Comparison of ENCODE assay signal across 8 cellular contexts in genomic region chr10:22003964-22004281, GRCh38. TPM values are rescaled to one million over a fixed set of nuclear protein-coding genes. Genes with fewer than 3 reads are reported as not detected.
DNase-seq lines count a peak whose midpoint lies in the region; ATAC-seq, FAIRE-seq and TF ChIP-seq lines count a peak whose summit lies in the region.

No MANE protein-coding gene starts in this region.

- H3K27ac ChIP-seq in cardiac muscle cell, result peak overlapping the region; percentile 93
- no peak overlapping the region for H3K27ac ChIP-seq in HepG2 (ENCODE audit: extremely low read length, insufficient read depth, low read length)
- peak overlapping the region; percentile 66 for H3K27ac ChIP-seq in urinary bladder (ENCODE audit: low read depth)

- no peaks in the 10 kb centered on the region for H3K79me2 ChIP-seq in HepG2 (ENCODE audit: insufficient read depth, low read length)

- no peak for FAIRE-seq in HepG2 (lab: Jason Lieb, UNC)

- peak overlapping the region; percentile 76 for H3K27ac Mint-ChIP-seq in activated CD8-positive, alpha-beta T cell treated with anti-CD3 and anti-CD28 coated beads, Interleukin-2, amount 10 ng/mL, durations not matched to agents 7 days and 5 days

- no peak for ATAC-seq in Right ventricle myocardium superior (ENCODE audit: poor library complexity)
- ATAC-seq in activated CD8-positive, alpha-beta T cell treated with anti-CD3 and anti-CD28 coated beads, Interleukin-2, amount 10 ng/mL, durations not matched to agents 7 days and 5 days, result no peak
- no peak for ATAC-seq in HepG2
- no peak for ATAC-seq in GM21360 (IDR thresholded peaks at IDR 0.05; ENCODE audit: unreplicated experiment)

- in situ Hi-C loops in HepG2 (cut with HindIII; ENCODE audit: extremely low pct_ligation_motif_present, low pct_unique_long_range_greater_than_20kb), result loop anchor here (5.0 to 10.0 kb wide), 2 partner anchors 311 to 988 kb away; partner anchors contain the start of gene COMMD3

- H3K36me3 ChIP-seq in cardiac muscle cell, result no peaks in the 10 kb centered on the region
- no peaks in the 10 kb centered on the region for H3K36me3 ChIP-seq in HepG2 (replicated peaks in 1 of 2; ENCODE audit: control insufficient read depth in 1 of 2, insufficient read depth in 2 of 2, low read length in 2 of 2)
- H3K36me3 ChIP-seq in urinary bladder (ENCODE audit: insufficient read depth), result no peaks in the 10 kb centered on the region

- no TSS peak for BruUV-seq in HepG2 (replicated peaks; lab: Mats Ljungman, UMichigan)

- DNase-seq in cardiac muscle cell (ENCODE audit: low read depth in 1 of 2, low spot score in 1 of 2), result no peak
- no peak for DNase-seq in Right ventricle myocardium superior
- DNase-seq in activated CD8-positive, alpha-beta T cell treated with anti-CD3 and anti-CD28 coated beads, Interleukin-2, amount 10 ng/mL, durations not matched to agents 7 days and 5 days, result no peak
- no peak for DNase-seq in HepG2 (ENCODE audit: low spot score)
- DNase-seq in NCI-H1092 treated with DMSO at 0.1 percent for 48 hours (lab: John Stamatoyannopoulos, UW), result no peak
- no peak for DNase-seq in NCI-H82 (lab: John Stamatoyannopoulos, UW)

- H2AFZ ChIP-seq in HepG2 (ENCODE audit: low read length), result peak overlapping the region; percentile 86

- CTCF ChIA-PET in activated CD8-positive, alpha-beta T cell treated with anti-CD3 and anti-CD28 coated beads, Interleukin-2, amount 10 ng/mL, durations not matched to agents 7 days and 5 days (lab: Charles Lee), result interaction anchor here (0.9 to 3.2 kb wide), 9 partner anchors 11 to 651 kb away, joined by 3 to 24 read pairs (median 3); partner anchors contain the start of gene COMMD3
- CTCF ChIA-PET in HepG2 (lab: Yijun Ruan, JAX; ENCODE audit: low intra/inter-chr PET ratio, low total read pairs), result no interaction called here

- WGBS in HepG2 (ENCODE audit: low lambda C conversion rate), result 0% methylated on average over 2 of the region's 2 CpGs
- 5% methylated on average over 2 of the region's 2 CpGs for WGBS in urinary bladder

- H3K27me3 ChIP-seq in cardiac muscle cell, result no peaks in the 10 kb centered on the region
- peaks cover 0 to 6% of the 10 kb centered on the region in 2 experiments; a peak in 1 of 5 replicates for H3K27me3 ChIP-seq in HepG2 (ENCODE audit: control insufficient read depth in 1 of 2, insufficient read depth in 2 of 2, low read length in 2 of 2)

- peaks cover 7% of the 10 kb centered on the region for H3K4me1 ChIP-seq in cardiac muscle cell (ENCODE audit: low read depth)
- peaks cover 20% of the 10 kb centered on the region for H3K4me1 ChIP-seq in HepG2 (ENCODE audit: insufficient read depth, low read length)
- no peaks in the 10 kb centered on the region for H3K4me1 ChIP-seq in urinary bladder (ENCODE audit: insufficient read depth)

- peaks cover 41% of the 10 kb centered on the region for H3K4me1 Mint-ChIP-seq in activated CD8-positive, alpha-beta T cell treated with anti-CD3 and anti-CD28 coated beads, Interleukin-2, amount 10 ng/mL, durations not matched to agents 7 days and 5 days (ENCODE audit: low read depth)

- peak overlapping the region; percentile 78 for H3K4me2 ChIP-seq in HepG2 (ENCODE audit: low read depth, low read length)

- no peaks in the 10 kb centered on the region for H4K20me1 ChIP-seq in HepG2 (ENCODE audit: insufficient read depth, low read length)

- peaks cover 4% of the 10 kb centered on the region for H3K36me3 Mint-ChIP-seq in activated CD8-positive, alpha-beta T cell treated with anti-CD3 and anti-CD28 coated beads, Interleukin-2, amount 10 ng/mL, durations not matched to agents 7 days and 5 days (ENCODE audit: low read depth)

- POLR2A ChIA-PET in activated CD8-positive, alpha-beta T cell treated with anti-CD3 and anti-CD28 coated beads, Interleukin-2, amount 10 ng/mL, durations not matched to agents 7 days and 5 days (lab: Charles Lee), result interaction anchor here (0.9 to 2.4 kb wide), 5 partner anchors 226 to 985 kb away, joined by 3 to 17 read pairs (median 10); partner anchors contain the start of gene COMMD3
- POLR2A ChIA-PET in HepG2 (lab: Yijun Ruan, JAX), result interaction anchor here (0.7 to 2.5 kb wide), 3 partner anchors 312 to 478 kb away, joined by 3 to 10 read pairs (median 4); partner anchors contain the start of gene COMMD3

- no peak for TF ChIP-seq POLR2A in HepG2 (IDR thresholded peaks at IDR 0.05; ENCODE audit: insufficient read depth in 1 of 2, low read depth in 2 of 2, low read length in 2 of 2)

- H3K9me3 ChIP-seq in cardiac muscle cell (ENCODE audit: low read depth) (no peaks in the 10 kb centered on the region), HepG2 (ENCODE audit: low read length) (no peaks in the 10 kb centered on the region)

- H3K4me3 Mint-ChIP-seq in activated CD8-positive, alpha-beta T cell treated with anti-CD3 and anti-CD28 coated beads, Interleukin-2, amount 10 ng/mL, durations not matched to agents 7 days and 5 days, result peak overlapping the region; percentile 87

- H3K4me3 ChIP-seq in cardiac muscle cell (peak overlapping the region; percentile 67), HepG2 (replicated peaks in 1 of 3; ENCODE audit: insufficient read depth in 1 of 3, low read depth in 2 of 3, low read length in 3 of 3) (peak overlapping the region; percentile 48 to 93 (median 83)), urinary bladder (ENCODE audit: low read depth, low read length) (peak overlapping the region; percentile 69)

- peak overlapping the region; percentile 18 for H3K9ac ChIP-seq in HepG2 (ENCODE audit: insufficient read depth, low read depth, low read length)

- TF ChIP-seq CTCF in cardiac muscle cell (IDR thresholded peaks at IDR 0.05; ENCODE audit: low read depth, low read length) (no peak), HepG2 (CRISPR knock-in tag; IDR thresholded peaks at IDR 0.05) (no peak)

- TF ChIP-seq EP300 in HepG2 (IDR thresholded peaks at IDR 0.05; ENCODE audit: low read depth in 2 of 2, low read length in 2 of 2), result no peak
- TF ChIP-seq EP300 in HepG2 (CRISPR knock-in tag; IDR thresholded peaks at IDR 0.05; ENCODE audit: borderline replicate concordance), result no peak

- H3K9me3 Mint-ChIP-seq in activated CD8-positive, alpha-beta T cell treated with anti-CD3 and anti-CD28 coated beads, Interleukin-2, amount 10 ng/mL, durations not matched to agents 7 days and 5 days (ENCODE audit: insufficient read depth), result peaks cover 11% of the 10 kb centered on the region

- peaks cover 17% of the 10 kb centered on the region for H3K27me3 Mint-ChIP-seq in activated CD8-positive, alpha-beta T cell treated with anti-CD3 and anti-CD28 coated beads, Interleukin-2, amount 10 ng/mL, durations not matched to agents 7 days and 5 days (ENCODE audit: low read depth)

- intact Hi-C loops in Right ventricle myocardium superior (cut with DNase I), result loop anchor here (5.0 to 10.0 kb wide), 2 partner anchors 223 to 431 kb away; no protein-coding TSS in a partner anchor
- intact Hi-C loops in HepG2 (cut with micrococcal nuclease; ENCODE audit: unreplicated experiment), result loop anchor here (2.0 to 10.0 kb wide), 5 partner anchors 225 to 1063 kb away; partner anchors contain the start of gene COMMD3

- TF ChIP-seq RAD21 in HepG2 (CRISPR knock-in tag; IDR thresholded peaks at IDR 0.05), result no peak

TF ChIP-seq in HepG2, 621 proteins besides CTCF, POLR2A, EP300 and RAD21 (continues in another document):
- no peak for TF ChIP-seq ARNTL (CRISPR knock-in tag; IDR thresholded peaks at IDR 0.05)
- TF ChIP-seq DMAP1 (CRISPR knock-in tag; IDR thresholded peaks at IDR 0.05), result peak; percentile 51; the same call in 1 of the 2 replicates
- peak; percentile 13; the same call in 1 of the 2 replicates for TF ChIP-seq KLF12 (CRISPR knock-in tag; IDR thresholded peaks at IDR 0.05; ENCODE audit: borderline replicate concordance)
- TF ChIP-seq SMC3 (IDR thresholded peaks at IDR 0.05; ENCODE audit: low read length), result no peak
- no peak for TF ChIP-seq ZNF263 (CRISPR knock-in tag; IDR thresholded peaks at IDR 0.05)
- TF ChIP-seq KLF11 (CRISPR knock-in tag; IDR thresholded peaks at IDR 0.05), result no peak
- TF ChIP-seq ZFP36L1 (CRISPR knock-in tag; IDR thresholded peaks at IDR 0.05), result 0 out of 2 replicates have a peak, but pooled peaks have one; percentile 53

RNA-seq across cellular contexts. Expression of gene DNAJC1, which starts 0.4 kb away (rescaled TPM):
- total RNA-seq in cardiac muscle cell, result 39.2 and 57.1 TPM in 2 replicates
- 31.2 and 32.6 TPM in 2 replicates for polyA plus RNA-seq in cardiac muscle cell
- 10.9 TPM for total RNA-seq in Right ventricle myocardium superior
- 10 to 100 TPM; 21.4 to 22.4 TPM for total RNA-seq in activated CD8-positive, alpha-beta T cell treated with anti-CD3 and anti-CD28 coated beads, Interleukin-2, amount 10 ng/mL, durations not matched to agents 7 days and 5 days
- total RNA-seq in HepG2 (2016; rRNA removed; fragmentation: Illumina TruSeq; extraction: Trizol), result 8.8 and 16.6 TPM in 2 replicates
- 8.1 and 9.4 TPM in 2 replicates for total RNA-seq in HepG2 (2016; cell fraction: cytosol; rRNA removed; fragmentation: Illumina TruSeq; extraction: Trizol; ENCODE audit: low read depth)
- 8.1 and 15.9 TPM in 2 replicates for total RNA-seq in HepG2 (2016; cell fraction: insoluble cytoplasmic fraction; rRNA removed; fragmentation: Illumina TruSeq; extraction: Trizol)
- total RNA-seq in HepG2 (2016; cell fraction: membrane; rRNA removed; fragmentation: Illumina TruSeq; extraction: Trizol), result 9.7 and 9.8 TPM in 2 replicates
- 17.9 and 18.9 TPM in 2 replicates for total RNA-seq in HepG2 (2016; cell fraction: nucleus; rRNA removed; fragmentation: Illumina TruSeq; extraction: Trizol)
- 9.8 and 9.9 TPM in 2 replicates for polyA plus RNA-seq in HepG2 (2011; rRNA removed)
- 8.0 TPM in 2 replicates for polyA plus RNA-seq in HepG2 (2011; cell fraction: cytosol; rRNA removed)
- 3.1 and 4.4 TPM in 2 replicates for polyA plus RNA-seq in HepG2 (2011; cell fraction: nucleus; rRNA removed)
- polyA plus RNA-seq in HepG2 (2012), result 8.0 and 8.3 TPM in 2 replicates
- polyA plus RNA-seq in HepG2 (2016; cell fraction: cytosol; fragmentation: Illumina TruSeq; extraction: Trizol; ENCODE audit: low read depth), result 4.7 and 4.8 TPM in 2 replicates
- polyA plus RNA-seq in HepG2 (2016; cell fraction: insoluble cytoplasmic fraction; fragmentation: Illumina TruSeq; extraction: Trizol; ENCODE audit: low read depth), result 8.2 TPM in 2 replicates
- polyA plus RNA-seq in HepG2 (2016; cell fraction: membrane; fragmentation: Illumina TruSeq; extraction: Trizol; ENCODE audit: low read depth), result 6.6 and 7.2 TPM in 2 replicates
- 18.4 and 19.0 TPM in 2 replicates for polyA plus RNA-seq in HepG2 (2016; cell fraction: nucleus; fragmentation: Illumina TruSeq; extraction: Trizol; ENCODE audit: insufficient read depth, low read depth)
- polyA minus RNA-seq in HepG2 (2011; rRNA and poly(A)+ RNA removed; ENCODE audit: low replicate concordance), result 5.6 and 23.6 TPM in 2 replicates
- 8.4 and 10.0 TPM in 2 replicates for polyA minus RNA-seq in HepG2 (2011; cell fraction: cytosol; rRNA and poly(A)+ RNA removed)
- 9.1 and 10.3 TPM in 2 replicates for polyA minus RNA-seq in HepG2 (2011; cell fraction: nucleus; rRNA and poly(A)+ RNA removed)
- 47.1 TPM for total RNA-seq in urinary bladder
- polyA plus RNA-seq in urinary bladder, result 44.1 TPM
